9 cellular contexts compared by ENCODE assay signal in the genomic region with DNA sequence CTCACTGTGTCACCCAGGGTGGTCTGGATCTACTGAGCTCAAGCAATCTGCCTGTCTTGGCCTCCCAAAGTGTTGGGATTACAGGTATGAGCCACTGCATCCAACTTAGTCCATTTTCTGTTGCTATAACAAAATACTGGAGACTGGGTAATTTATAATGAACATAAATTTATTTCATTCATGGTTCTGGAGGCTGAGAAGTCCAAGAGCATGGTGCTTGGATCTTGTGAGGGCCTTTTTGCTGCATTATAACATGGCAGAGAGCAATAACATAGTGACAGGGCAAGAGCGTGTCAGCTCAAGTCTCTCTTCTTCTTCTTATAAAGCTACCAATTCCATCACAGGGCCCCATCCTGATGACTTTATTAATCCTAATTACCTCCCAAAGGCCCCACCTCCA. TPM values are rescaled to one million over a fixed set of nuclear protein-coding genes. Genes with fewer than 3 reads are reported as not detected.
"Had no signal": no experiment of that assay in that cellular context is flagged by ENCODE, and none has a peak within 500 bp of the region (broad histone marks: within the 10 kb centered on the region; RNA-seq: fewer than 3 reads in every experiment).

No MANE protein-coding gene starts in this region.

- DNase-seq: GDM1, GF-D8 had no signal

- ATAC-seq: GM12878 had no signal

- FAIRE-seq: G401.6, GM12878, GM12891, GM12892, GM18507, GM19239 had no signal

- H3K4me3 ChIP-seq: GM12878 had no signal

RNA-seq across cellular contexts. Expression of gene RNU5D-1, which starts 5.0 kb away (rescaled TPM):
- total RNA-seq: G401, GM12878 had no signal
- polyA plus RNA-seq: GM12878 had no signal
